Comparison of ENCODE assay signal across 30 cellular contexts in genomic region chr3:35409991-35410390, GRCh38.
"Had no signal": no experiment of that assay in that cellular context is flagged by ENCODE, and none has a peak within 500 bp of the region (broad histone marks: within the 10 kb centered on the region; RNA-seq: fewer than 3 reads in every experiment).

No MANE protein-coding gene starts in this region.

- H3K4me1 ChIP-seq: gastrocnemius medialis, heart right ventricle had no signal

- FAIRE-seq: astrocyte, bronchial epithelial cell had no signal

- ATAC-seq: activated CD4-positive, CD25-positive, alpha-beta regulatory T cell treated with anti-CD3 and anti-CD28 coated beads, Interleukin-2, amount 50 U/mL, for 24 hours; activated CD8-positive, alpha-beta T cell treated with anti-CD3 and anti-CD28 coated beads for 36 hours; activated T-cell treated with anti-CD3 and anti-CD28 coated beads, Interleukin-2, amount 50 U/mL, for 4 hours; activated T-helper 17 cell treated with anti-CD3 and anti-CD28 coated beads, Interleukin-2, amount 50 U/mL, for 72 hours; esophagus mucosa; gastrocnemius medialis; heart right ventricle; T-helper 17 cell had no signal

- DNase-seq: activated B cell treated with CpG ODN at 0.5 μM for 24 hours; activated CD4-positive, alpha-beta T cell treated with anti-CD3 and anti-CD28 coated beads for 48 hours; activated CD4-positive, alpha-beta T cell treated with anti-CD3 and anti-CD28 coated beads, Interleukin-2, amount 50 U/mL, for 1 hour; activated CD4-positive, alpha-beta T cell treated with anti-CD3 and anti-CD28 coated beads, Interleukin-2, amount 50 U/mL, for 48 hours; activated CD8-positive, alpha-beta memory T cell treated with anti-CD3 and anti-CD28 coated beads for 24 hours; activated CD8-positive, alpha-beta T cell treated with anti-CD3 and anti-CD28 coated beads for 36 hours; activated effector memory CD4-positive, alpha-beta T cell treated with Interleukin-2 at 50 U/mL for 16 hours; activated gamma-delta T cell treated with Interleukin-2 at 50 U/mL for 16 hours; activated naive CD4-positive, alpha-beta T cell treated with anti-CD3 and anti-CD28 coated beads, Interleukin-2, amount 50 U/mL, for 16 hours; activated naive CD4-positive, alpha-beta T cell treated with Interleukin-2 at 50 U/mL for 16 hours; activated T-cell treated with anti-CD3 and anti-CD28 coated beads, Interleukin-2, amount 50 U/mL, for 4 hours; amniotic stem cell; anterior cingulate cortex; brain microvascular endothelial cell; cortex of kidney; dermis blood vessel endothelial cell; effector CD8-positive, alpha-beta T cell; foreskin fibroblast; gastrocnemius medialis; glutamatergic neuron; heart right ventricle; T-helper 1 cell; T-helper 17 cell; T1000; WERI-Rb-1 had no signal

- H3K27ac ChIP-seq: brain microvascular endothelial cell, gastrocnemius medialis, heart right ventricle, WERI-Rb-1 had no signal

- H3K27me3 ChIP-seq: brain microvascular endothelial cell, gastrocnemius medialis, heart right ventricle had no signal

- H3K36me3 ChIP-seq: brain microvascular endothelial cell, gastrocnemius medialis, heart right ventricle, WERI-Rb-1 had no signal

- H3K4me3 ChIP-seq: gastrocnemius medialis, heart right ventricle had no signal

- H3K9me3 ChIP-seq: gastrocnemius medialis, heart right ventricle had no signal
